Comparison of ENCODE assay signal across 15 cellular contexts in the genomic region with DNA sequence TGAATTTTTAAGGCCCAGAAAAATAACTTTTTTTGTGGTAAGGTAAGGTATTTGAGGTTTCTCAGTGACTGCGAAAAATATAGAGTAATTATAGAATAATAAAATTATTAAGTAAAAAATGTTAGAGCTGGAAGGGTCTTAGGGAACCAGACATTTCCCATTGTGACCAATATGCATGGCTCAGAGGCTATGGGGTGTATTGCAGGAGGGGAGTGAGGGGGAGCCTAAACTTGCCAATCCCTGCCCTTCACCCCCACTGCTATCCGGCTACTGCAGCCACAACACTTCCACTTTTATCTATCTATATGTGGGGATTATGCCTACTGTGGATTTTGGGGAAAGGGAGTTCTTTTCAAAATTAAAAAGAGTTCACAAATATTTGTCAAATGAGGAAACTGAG. TPM values are rescaled to one million over a fixed set of nuclear protein-coding genes. Genes with fewer than 3 reads are reported as not detected.
DNase-seq lines count a peak whose midpoint lies in the region; ATAC-seq and TF ChIP-seq lines count a peak whose summit lies in the region.
"Had no signal": no experiment of that assay in that cellular context is flagged by ENCODE, and none has a peak within 500 bp of the region (broad histone marks: within the 10 kb centered on the region; RNA-seq: fewer than 3 reads in every experiment).

No MANE protein-coding gene starts in this region.

- TF ChIP-seq RAD21 in SK-N-SH (IDR thresholded peaks at IDR 0.05; ENCODE audit: low read length): no peak

- H3F3A ChIP-seq in SK-N-SH (replicated peaks; ENCODE audit: insufficient read depth): peaks cover 13% of the 10 kb centered on the region

- TF ChIP-seq CTCF in WERI-Rb-1 (IDR thresholded peaks at IDR 0.05; ENCODE audit: low read depth, low read length) (no peak), SK-N-SH (IDR thresholded peaks at IDR 0.05) (no peak)

- ATAC-seq in GM19351 (IDR thresholded peaks at IDR 0.05; ENCODE audit: unreplicated experiment): no peak
- ATAC-seq: K562 had no signal

- WGBS in SK-N-SH (ENCODE audit: low lambda C conversion rate): 95% methylated on average over 2 of the region's 2 CpGs

- H3K9me3 ChIP-seq in WERI-Rb-1 (ENCODE audit: severe bottlenecking) (no peaks in the 10 kb centered on the region), SK-N-SH (no peaks in the 10 kb centered on the region)
- H3K9me3 ChIP-seq: BLaER1, Caco-2 had no signal

- H3K27me3 Mint-ChIP-seq in activated naive CD4-positive, alpha-beta T cell treated with anti-CD3 and anti-CD28 coated beads, Interleukin-2, amount 10 ng/mL, durations not matched to agents 7 days and 5 days: peaks cover 8% of the 10 kb centered on the region

- peak overlapping the region; percentile 79 for H3K27ac ChIP-seq in WERI-Rb-1
- H3K27ac ChIP-seq in SK-N-SH (ENCODE audit: low read depth in 2 of 2, low read length in 1 of 2): no peak overlapping the region
- H3K27ac ChIP-seq: BLaER1 had no signal

- H4K20me1 ChIP-seq in SK-N-SH (ENCODE audit: insufficient read depth): no peaks in the 10 kb centered on the region
- H4K20me1 ChIP-seq: BLaER1 had no signal

- H3K79me2 ChIP-seq in SK-N-SH (ENCODE audit: insufficient read depth): no peaks in the 10 kb centered on the region

- H3K36me3 ChIP-seq in WERI-Rb-1: no peaks in the 10 kb centered on the region
- H3K36me3 ChIP-seq in SK-N-SH (replicated peaks in 1 of 2; ENCODE audit: control insufficient read depth in 1 of 2, insufficient read depth in 2 of 2, low read length in 1 of 2): no peaks in the 10 kb centered on the region
- H3K36me3 ChIP-seq: BLaER1 had no signal

- DNase-seq in NCI-H2171 treated with DMSO at 0.1 percent for 48 hours (lab: John Stamatoyannopoulos, UW): peak; percentile 10
- DNase-seq in NCI-H2171 (lab: John Stamatoyannopoulos, UW): no peak
- DNase-seq in NAMALWA (ENCODE audit: low spot score): peak; percentile 22
- no peak for DNase-seq in WERI-Rb-1
- DNase-seq in activated naive CD4-positive, alpha-beta T cell treated with anti-CD3 and anti-CD28 coated beads, Interleukin-2, amount 10 ng/mL, durations not matched to agents 7 days and 5 days: no peak
- no peak for DNase-seq in SK-N-SH
- DNase-seq: 8988T; AML-193; Caco-2; CD8-positive, alpha-beta memory T cell; HCEC 1CT; HFFc6 had no signal

- no peaks in the 10 kb centered on the region for H3K9me3 Mint-ChIP-seq in activated naive CD4-positive, alpha-beta T cell treated with anti-CD3 and anti-CD28 coated beads, Interleukin-2, amount 10 ng/mL, durations not matched to agents 7 days and 5 days
- H3K9me3 Mint-ChIP-seq: CD8-positive, alpha-beta memory T cell; HFFc6 had no signal

- POLR2A ChIA-PET in SK-N-SH (lab: Yijun Ruan, JAX): interaction anchor here (1.7 kb wide), 1 partner anchor 8 kb away, joined by 5 read pairs; the partner anchor contains the start of gene GADD45A

- H3K4me2 ChIP-seq in SK-N-SH: no peak overlapping the region
- H3K4me2 ChIP-seq: BLaER1 had no signal

- peaks cover 13 to 16% of the 10 kb centered on the region in 2 experiments; a peak in 3 of 4 replicates for H3K4me1 ChIP-seq in SK-N-SH (ENCODE audit: control insufficient read depth in 1 of 2, insufficient read depth in 2 of 2, low read depth in 1 of 2, low read length in 1 of 2)
- H3K4me1 ChIP-seq: Caco-2 had no signal

- H3K9ac ChIP-seq in SK-N-SH: no peak overlapping the region
- H3K9ac ChIP-seq: BLaER1 had no signal

- no peak overlapping the region for H2AFZ ChIP-seq in SK-N-SH (ENCODE audit: low read depth)

- H3K36me3 Mint-ChIP-seq in activated naive CD4-positive, alpha-beta T cell treated with anti-CD3 and anti-CD28 coated beads, Interleukin-2, amount 10 ng/mL, durations not matched to agents 7 days and 5 days: no peaks in the 10 kb centered on the region
- H3K36me3 Mint-ChIP-seq: CD8-positive, alpha-beta memory T cell had no signal

- H3K4me3 ChIP-seq in WERI-Rb-1 (ENCODE audit: low read depth, low read length) (no peak overlapping the region), SK-N-SH (ENCODE audit: low read depth in 2 of 2, low read length in 1 of 2) (no peak overlapping the region)
- H3K4me3 ChIP-seq: BLaER1, K562 had no signal

- H3K27ac Mint-ChIP-seq in activated naive CD4-positive, alpha-beta T cell treated with anti-CD3 and anti-CD28 coated beads, Interleukin-2, amount 10 ng/mL, durations not matched to agents 7 days and 5 days: no peak overlapping the region
- H3K27ac Mint-ChIP-seq: CD8-positive, alpha-beta memory T cell; HFFc6 had no signal

- CTCF ChIA-PET in activated naive CD4-positive, alpha-beta T cell treated with anti-CD3 and anti-CD28 coated beads, Interleukin-2, amount 10 ng/mL, durations not matched to agents 7 days and 5 days (lab: Charles Lee): no interaction called here
- CTCF ChIA-PET in SK-N-SH (lab: Yijun Ruan, JAX): interaction anchor here (1.2 to 2.4 kb wide), 5 partner anchors 21 to 116 kb away, joined by 3 to 12 read pairs (median 4); no protein-coding TSS in a partner anchor

- no peaks in the 10 kb centered on the region for H3K9me2 ChIP-seq in SK-N-SH

- peaks cover 29% of the 10 kb centered on the region for H3K4me1 Mint-ChIP-seq in activated naive CD4-positive, alpha-beta T cell treated with anti-CD3 and anti-CD28 coated beads, Interleukin-2, amount 10 ng/mL, durations not matched to agents 7 days and 5 days

- H3K27me3 ChIP-seq in WERI-Rb-1 (ENCODE audit: insufficient read depth, low read depth, severe bottlenecking): no peaks in the 10 kb centered on the region
- no peaks in the 10 kb centered on the region for H3K27me3 ChIP-seq in SK-N-SH (ENCODE audit: insufficient read depth)
- H3K27me3 ChIP-seq: BLaER1 had no signal

- no peak overlapping the region for H3K4me3 Mint-ChIP-seq in activated naive CD4-positive, alpha-beta T cell treated with anti-CD3 and anti-CD28 coated beads, Interleukin-2, amount 10 ng/mL, durations not matched to agents 7 days and 5 days
- H3K4me3 Mint-ChIP-seq: CD8-positive, alpha-beta memory T cell; HFFc6 had no signal

- no peak for TF ChIP-seq EP300 in SK-N-SH (IDR thresholded peaks at IDR 0.05; ENCODE audit: borderline replicate concordance in 1 of 2, low read depth in 1 of 2, low read length in 1 of 2)

TF ChIP-seq in SK-N-SH, 30 proteins besides CTCF, POLR2A, EP300 and RAD21:
- no peak for TF ChIP-seq SMC3 (IDR thresholded peaks at IDR 0.05; ENCODE audit: low read depth, low read length)
- no peak for TF ChIP-seq USF1 (IDR thresholded peaks at IDR 0.05; ENCODE audit: borderline replicate concordance, low read depth)
- no peak for TF ChIP-seq RFX5 (IDR thresholded peaks at IDR 0.05; ENCODE audit: low read length)
- TF ChIP-seq GABPA (IDR thresholded peaks at IDR 0.05; ENCODE audit: low read depth): no peak
- TF ChIP-seq FOXM1 (IDR thresholded peaks at IDR 0.05; ENCODE audit: low read depth): no peak
- no peak for TF ChIP-seq MEF2A (IDR thresholded peaks at IDR 0.05; ENCODE audit: borderline replicate concordance, low read depth)
- TF ChIP-seq, protein P1, sequence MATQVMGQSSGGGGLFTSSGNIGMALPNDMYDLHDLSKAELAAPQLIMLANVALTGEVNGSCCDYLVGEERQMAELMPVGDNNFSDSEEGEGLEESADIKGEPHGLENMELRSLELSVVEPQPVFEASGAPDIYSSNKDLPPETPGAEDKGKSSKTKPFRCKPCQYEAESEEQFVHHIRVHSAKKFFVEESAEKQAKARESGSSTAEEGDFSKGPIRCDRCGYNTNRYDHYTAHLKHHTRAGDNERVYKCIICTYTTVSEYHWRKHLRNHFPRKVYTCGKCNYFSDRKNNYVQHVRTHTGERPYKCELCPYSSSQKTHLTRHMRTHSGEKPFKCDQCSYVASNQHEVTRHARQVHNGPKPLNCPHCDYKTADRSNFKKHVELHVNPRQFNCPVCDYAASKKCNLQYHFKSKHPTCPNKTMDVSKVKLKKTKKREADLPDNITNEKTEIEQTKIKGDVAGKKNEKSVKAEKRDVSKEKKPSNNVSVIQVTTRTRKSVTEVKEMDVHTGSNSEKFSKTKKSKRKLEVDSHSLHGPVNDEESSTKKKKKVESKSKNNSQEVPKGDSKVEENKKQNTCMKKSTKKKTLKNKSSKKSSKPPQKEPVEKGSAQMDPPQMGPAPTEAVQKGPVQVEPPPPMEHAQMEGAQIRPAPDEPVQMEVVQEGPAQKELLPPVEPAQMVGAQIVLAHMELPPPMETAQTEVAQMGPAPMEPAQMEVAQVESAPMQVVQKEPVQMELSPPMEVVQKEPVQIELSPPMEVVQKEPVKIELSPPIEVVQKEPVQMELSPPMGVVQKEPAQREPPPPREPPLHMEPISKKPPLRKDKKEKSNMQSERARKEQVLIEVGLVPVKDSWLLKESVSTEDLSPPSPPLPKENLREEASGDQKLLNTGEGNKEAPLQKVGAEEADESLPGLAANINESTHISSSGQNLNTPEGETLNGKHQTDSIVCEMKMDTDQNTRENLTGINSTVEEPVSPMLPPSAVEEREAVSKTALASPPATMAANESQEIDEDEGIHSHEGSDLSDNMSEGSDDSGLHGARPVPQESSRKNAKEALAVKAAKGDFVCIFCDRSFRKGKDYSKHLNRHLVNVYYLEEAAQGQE (IDR thresholded peaks at IDR 0.05; ENCODE audit: low read depth, low read length): no peak
- TF ChIP-seq, protein P2, sequence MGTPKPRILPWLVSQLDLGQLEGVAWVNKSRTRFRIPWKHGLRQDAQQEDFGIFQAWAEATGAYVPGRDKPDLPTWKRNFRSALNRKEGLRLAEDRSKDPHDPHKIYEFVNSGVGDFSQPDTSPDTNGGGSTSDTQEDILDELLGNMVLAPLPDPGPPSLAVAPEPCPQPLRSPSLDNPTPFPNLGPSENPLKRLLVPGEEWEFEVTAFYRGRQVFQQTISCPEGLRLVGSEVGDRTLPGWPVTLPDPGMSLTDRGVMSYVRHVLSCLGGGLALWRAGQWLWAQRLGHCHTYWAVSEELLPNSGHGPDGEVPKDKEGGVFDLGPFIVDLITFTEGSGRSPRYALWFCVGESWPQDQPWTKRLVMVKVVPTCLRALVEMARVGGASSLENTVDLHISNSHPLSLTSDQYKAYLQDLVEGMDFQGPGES (IDR thresholded peaks at IDR 0.05; ENCODE audit: low read depth, low read length): no peak
- TF ChIP-seq CHD2 (IDR thresholded peaks at IDR 0.05; ENCODE audit: low read length, partially characterized antibody): no peak
- no peak for TF ChIP-seq RXRA (IDR thresholded peaks at IDR 0.05; ENCODE audit: borderline replicate concordance, low read depth)
- TF ChIP-seq TAF1 (IDR thresholded peaks at IDR 0.05; ENCODE audit: borderline replicate concordance, low read depth, low read length): no peak

RNA-seq across cellular contexts. Expression of gene GADD45A, which starts 7.6 kb away (rescaled TPM):
- polyA plus RNA-seq in SK-N-SH (2012; rRNA removed): 106 and 164 TPM in 2 replicates
- polyA plus RNA-seq in SK-N-SH (2012; cell fraction: cytosol; rRNA removed): 138 and 141 TPM in 2 replicates
- 334 and 376 TPM in 2 replicates for polyA plus RNA-seq in SK-N-SH (2012; cell fraction: nucleus; rRNA removed)

Comparison
In these comparisons a context has a peak if more than half of its experiments do, and no peak if none do; other contexts are left out.
1. DNase-seq: peak in NCI-H2171 treated with DMSO at 0.1 percent for 48 hours (single experiment) and NAMALWA (single experiment); none in NCI-H2171 (single experiment), WERI-Rb-1 (single experiment), activated naive CD4-positive, alpha-beta T cell treated with anti-CD3 and anti-CD28 coated beads, Interleukin-2, amount 10 ng/mL, durations not matched to agents 7 days and 5 days (single experiment) and SK-N-SH (single experiment).